Comparison of ENCODE assay signal across 1 cellular context in the genomic region with DNA sequence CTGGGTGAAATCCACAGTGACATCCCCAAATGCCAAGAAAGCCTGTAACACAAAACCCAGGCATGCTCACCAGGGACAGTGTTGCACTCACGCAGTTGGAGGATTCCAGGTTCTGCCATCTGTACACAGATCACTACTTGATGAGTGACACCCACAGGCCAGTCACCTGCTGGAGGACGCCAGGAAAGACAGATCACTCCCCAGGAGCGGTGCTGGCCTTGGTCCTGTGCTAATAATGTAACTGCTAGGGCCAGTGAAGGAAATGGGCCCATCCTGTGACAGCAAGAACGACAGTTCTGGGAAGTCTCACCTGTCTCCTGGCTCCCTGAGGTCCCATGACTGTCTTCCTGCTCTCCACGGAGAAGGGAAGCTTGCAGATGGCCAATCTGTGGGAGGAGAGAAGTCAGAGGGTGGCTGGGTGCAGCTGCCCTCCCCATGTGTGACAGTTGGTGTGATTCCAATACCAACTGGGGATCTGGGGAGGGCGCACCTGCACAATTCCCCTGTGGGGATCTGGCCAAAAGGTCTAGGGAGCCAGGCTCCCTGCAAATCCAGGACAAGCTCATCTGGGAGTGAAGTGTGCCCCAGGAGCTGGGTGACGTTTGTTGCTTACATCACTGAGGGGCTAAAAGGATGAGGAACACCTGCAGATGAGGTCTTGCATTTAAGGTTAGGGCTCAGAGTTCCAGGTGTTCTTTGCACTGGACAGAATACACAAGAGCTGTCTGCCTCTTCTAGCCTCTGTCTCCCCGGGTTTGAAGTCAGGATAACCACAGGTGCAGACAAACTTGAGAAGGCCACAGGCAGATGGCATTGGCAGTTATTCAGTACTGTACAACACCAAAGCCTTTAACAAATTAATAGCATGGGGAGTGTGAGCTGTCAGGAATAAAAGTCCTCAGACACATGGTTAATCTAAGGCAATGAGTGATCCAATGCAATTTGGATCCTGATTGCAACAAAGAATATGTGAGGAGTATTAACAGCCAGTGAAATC.
TF ChIP-seq lines count a peak whose summit lies in the region.

No MANE protein-coding gene starts in this region.

TF ChIP-seq in IMR-90, 13 proteins besides CTCF, POLR2A, EP300 and RAD21 (continued from another document):
- TF ChIP-seq, protein P1, sequence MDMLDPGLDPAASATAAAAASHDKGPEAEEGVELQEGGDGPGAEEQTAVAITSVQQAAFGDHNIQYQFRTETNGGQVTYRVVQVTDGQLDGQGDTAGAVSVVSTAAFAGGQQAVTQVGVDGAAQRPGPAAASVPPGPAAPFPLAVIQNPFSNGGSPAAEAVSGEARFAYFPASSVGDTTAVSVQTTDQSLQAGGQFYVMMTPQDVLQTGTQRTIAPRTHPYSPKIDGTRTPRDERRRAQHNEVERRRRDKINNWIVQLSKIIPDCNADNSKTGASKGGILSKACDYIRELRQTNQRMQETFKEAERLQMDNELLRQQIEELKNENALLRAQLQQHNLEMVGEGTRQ (IDR thresholded peaks at IDR 0.05; ENCODE audit: low read depth, low read length) = no peak
- no peak for TF ChIP-seq MXI1 (IDR thresholded peaks at IDR 0.05; ENCODE audit: borderline replicate concordance, low read depth, low read length)
- no peak for TF ChIP-seq CHD1 (IDR thresholded peaks at IDR 0.05; ENCODE audit: low read depth, low read length)
- TF ChIP-seq CEBPB (IDR thresholded peaks at IDR 0.05; ENCODE audit: low read depth, low read length) = no peak
- no peak for TF ChIP-seq NFE2L2 (IDR thresholded peaks at IDR 0.05; ENCODE audit: low read depth, low read length)
- no peak for TF ChIP-seq RFX5 (IDR thresholded peaks at IDR 0.05; ENCODE audit: low read depth, low read length)
- no peak for TF ChIP-seq MAZ (IDR thresholded peaks at IDR 0.05; ENCODE audit: borderline replicate concordance, low read depth, low read length)
- no peak for TF ChIP-seq MAFK (IDR thresholded peaks at IDR 0.05; ENCODE audit: low read depth, low read length)
